ENCODE assay signal across 26 cellular contexts in the genomic region with DNA sequence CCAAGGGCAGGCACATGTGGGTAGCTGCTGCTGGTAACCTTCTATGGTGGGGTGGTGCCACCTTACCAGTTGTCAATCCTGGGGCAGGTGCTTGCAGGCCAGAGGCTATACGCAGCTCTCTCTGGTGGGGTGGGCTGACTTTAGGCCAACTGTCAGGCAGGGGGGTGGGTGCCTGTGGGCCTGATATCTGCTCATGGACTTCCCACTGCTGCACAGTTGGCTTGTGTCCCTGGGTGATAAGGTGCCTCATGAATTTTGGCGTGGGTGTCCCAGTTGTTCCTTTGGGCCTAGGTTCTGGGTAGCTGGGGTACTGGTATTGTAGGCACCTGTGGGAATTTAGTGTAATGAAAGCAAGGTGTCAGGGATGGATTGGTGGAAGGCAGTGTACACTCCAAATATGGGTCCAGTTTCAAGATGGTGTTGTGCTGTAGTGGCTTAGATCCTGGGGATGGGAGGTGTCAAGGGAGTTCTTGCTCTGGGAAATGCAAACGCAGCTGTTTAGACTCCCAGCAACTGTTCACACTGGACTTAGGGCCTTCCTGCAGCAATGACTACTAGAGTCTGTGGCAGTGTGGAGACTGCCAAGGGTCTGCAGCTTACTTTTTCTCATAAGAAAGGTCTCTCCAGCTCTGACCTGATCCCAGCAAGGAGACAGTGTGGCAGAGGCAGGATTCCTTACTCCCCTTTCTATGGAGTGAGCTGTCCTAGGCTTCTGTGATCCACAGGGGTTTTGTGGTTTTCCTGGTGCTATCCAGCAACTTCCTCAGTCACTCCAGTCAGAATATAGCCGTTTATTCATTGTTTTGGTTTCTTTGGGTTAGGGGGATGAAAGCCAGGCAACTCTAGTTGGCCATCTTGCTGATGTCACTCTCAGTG.
DNase-seq lines count a peak whose midpoint lies in the region; ATAC-seq and TF ChIP-seq lines count a peak whose summit lies in the region.
"Had no signal": no experiment of that assay in that cellular context is flagged by ENCODE, and none has a peak within 500 bp of the region (broad histone marks: within the 10 kb centered on the region; RNA-seq: fewer than 3 reads in every experiment).

No MANE protein-coding gene starts in this region.

- H3K27me3 Mint-ChIP-seq in activated T-helper 17 cell treated with anti-CD3 and anti-CD28 coated beads, Interleukin-2, amount 50 U/mL, for 72 hours = peaks cover 10% of the 10 kb centered on the region
- H3K27me3 Mint-ChIP-seq in activated T-helper 2 cell treated with anti-CD3 and anti-CD28 coated beads, Interferon-gamma antibody, Interleukin-2, Interleukin-4, amounts not matched to agents 10 μg/mL and 5 μg/mL and 100 μg/mL, durations not matched to agents 14 hours and 24 hours and 36 hours (ENCODE audit: low read depth) = peaks cover 11% of the 10 kb centered on the region

- H3K4me3 ChIP-seq in AG10803 (ENCODE audit: low read length) = no peak overlapping the region
- H3K4me3 ChIP-seq: GM23338, lower lobe of right lung, Peyer's patch, right atrium auricular region, SK-N-MC, thyroid gland had no signal

- intact Hi-C loops in activated T-helper 2 cell treated with anti-CD3 and anti-CD28 coated beads, Interferon-gamma antibody, Interleukin-2, Interleukin-4, amounts not matched to agents 10 μg/mL and 5 μg/mL and 100 μg/mL, durations not matched to agents 14 hours and 24 hours and 36 hours (cut with micrococcal nuclease) = no loop called here

- DNase-seq in AG10803 (ENCODE audit: low read depth) (peak; percentile 31), HUDEP-2 (lab: John Stamatoyannopoulos, UW; ENCODE audit: unreplicated experiment in 76 of 76) (peak in 75 of 76 experiments; percentile 69 to 99 (median 94)), fibroblast of peridontal ligament (ENCODE audit: extremely low read depth) (peak; percentile 21), foreskin keratinocyte (no peak), NCI-H187 (lab: John Stamatoyannopoulos, UW) (no peak)
- no peak for DNase-seq in activated T-helper 2 cell treated with anti-CD3 and anti-CD28 coated beads, Interferon-gamma antibody, Interleukin-2, Interleukin-4, amounts not matched to agents 10 μg/mL and 5 μg/mL and 100 μg/mL, durations not matched to agents 14 hours and 24 hours and 36 hours (ENCODE audit: low spot score)
- DNase-seq: activated CD4-positive, alpha-beta T cell treated with anti-CD3 and anti-CD28 coated beads for 1 hour; activated CD8-positive, alpha-beta memory T cell treated with anti-CD3 and anti-CD28 coated beads, Interleukin-2, amount 10 ng/mL, durations not matched to agents 7 days and 5 days; central memory CD4-positive, alpha-beta T cell; DND-41; effector CD8-positive, alpha-beta T cell; head of caudate nucleus; immature natural killer cell; lower lobe of right lung; NCI-H146; NCI-H82; nucleus accumbens; Peyer's patch; stimulated activated naive B cell treated with anti-CD40 and anti-IgM and Interleukin-4, amounts not matched to agents 10 μg/mL and 1 μg/mL and 100 μg/mL, for 72 hours; T-helper 9 cell; thyroid gland had no signal

- TF ChIP-seq CTCF in AG10803 (conservative IDR thresholded peaks at IDR 0.05; ENCODE audit: low read length) = no peak
- no peak for TF ChIP-seq CTCF in foreskin keratinocyte (conservative IDR thresholded peaks at IDR 0.05)

- no peak for ATAC-seq in activated T-helper 17 cell treated with anti-CD3 and anti-CD28 coated beads, Interleukin-2, amount 50 U/mL, for 72 hours (replicated peaks)
- no peak for ATAC-seq in foreskin keratinocyte
- ATAC-seq in HG02571 (IDR thresholded peaks at IDR 0.05; ENCODE audit: unreplicated experiment) = no peak
- ATAC-seq: activated CD8-positive, alpha-beta memory T cell treated with anti-CD3 and anti-CD28 coated beads, Interleukin-2, amount 10 ng/mL, durations not matched to agents 7 days and 5 days; GM23338; lower lobe of right lung; stimulated activated naive B cell treated with anti-CD40 and anti-IgM and Interleukin-4, amounts not matched to agents 10 μg/mL and 1 μg/mL and 100 μg/mL, for 72 hours had no signal

- no peak overlapping the region for H3K27ac ChIP-seq in foreskin keratinocyte
- H3K27ac ChIP-seq: lower lobe of right lung, Peyer's patch, right atrium auricular region, SK-N-MC, thyroid gland had no signal

- no peak overlapping the region for H3K4me3 Mint-ChIP-seq in activated T-helper 17 cell treated with anti-CD3 and anti-CD28 coated beads, Interleukin-2, amount 50 U/mL, for 72 hours
- no peak overlapping the region for H3K4me3 Mint-ChIP-seq in activated T-helper 2 cell treated with anti-CD3 and anti-CD28 coated beads, Interferon-gamma antibody, Interleukin-2, Interleukin-4, amounts not matched to agents 10 μg/mL and 5 μg/mL and 100 μg/mL, durations not matched to agents 14 hours and 24 hours and 36 hours (ENCODE audit: low read depth)
- H3K4me3 Mint-ChIP-seq: activated CD8-positive, alpha-beta memory T cell treated with anti-CD3 and anti-CD28 coated beads, Interleukin-2, amount 10 ng/mL, durations not matched to agents 7 days and 5 days; GM23338; immature natural killer cell; stimulated activated naive B cell treated with anti-CD40 and anti-IgM and Interleukin-4, amounts not matched to agents 10 μg/mL and 1 μg/mL and 100 μg/mL, for 72 hours had no signal

- H3K27ac Mint-ChIP-seq in activated T-helper 17 cell treated with anti-CD3 and anti-CD28 coated beads, Interleukin-2, amount 50 U/mL, for 72 hours = peak overlapping the region; percentile 16
- H3K27ac Mint-ChIP-seq in activated T-helper 2 cell treated with anti-CD3 and anti-CD28 coated beads, Interferon-gamma antibody, Interleukin-2, Interleukin-4, amounts not matched to agents 10 μg/mL and 5 μg/mL and 100 μg/mL, durations not matched to agents 14 hours and 24 hours and 36 hours = no peak overlapping the region
- H3K27ac Mint-ChIP-seq: activated CD8-positive, alpha-beta memory T cell treated with anti-CD3 and anti-CD28 coated beads, Interleukin-2, amount 10 ng/mL, durations not matched to agents 7 days and 5 days; GM23338; immature natural killer cell; stimulated activated naive B cell treated with anti-CD40 and anti-IgM and Interleukin-4, amounts not matched to agents 10 μg/mL and 1 μg/mL and 100 μg/mL, for 72 hours had no signal

- no peaks in the 10 kb centered on the region for H3K27me3 ChIP-seq in foreskin keratinocyte
- H3K27me3 ChIP-seq: Peyer's patch, right atrium auricular region, thyroid gland had no signal

- H3K4me1 ChIP-seq in foreskin keratinocyte = peaks cover 8% of the 10 kb centered on the region
- H3K4me1 ChIP-seq: lower lobe of right lung, Peyer's patch, right atrium auricular region, thyroid gland had no signal

- no peaks in the 10 kb centered on the region for H3K9me3 Mint-ChIP-seq in activated T-helper 17 cell treated with anti-CD3 and anti-CD28 coated beads, Interleukin-2, amount 50 U/mL, for 72 hours
- H3K9me3 Mint-ChIP-seq in activated T-helper 2 cell treated with anti-CD3 and anti-CD28 coated beads, Interferon-gamma antibody, Interleukin-2, Interleukin-4, amounts not matched to agents 10 μg/mL and 5 μg/mL and 100 μg/mL, durations not matched to agents 14 hours and 24 hours and 36 hours = no peaks in the 10 kb centered on the region
- H3K9me3 Mint-ChIP-seq: GM23338; immature natural killer cell; stimulated activated naive B cell treated with anti-CD40 and anti-IgM and Interleukin-4, amounts not matched to agents 10 μg/mL and 1 μg/mL and 100 μg/mL, for 72 hours had no signal

- no peaks in the 10 kb centered on the region for H3K36me3 Mint-ChIP-seq in activated T-helper 17 cell treated with anti-CD3 and anti-CD28 coated beads, Interleukin-2, amount 50 U/mL, for 72 hours (ENCODE audit: low read depth)
- H3K36me3 Mint-ChIP-seq in activated T-helper 2 cell treated with anti-CD3 and anti-CD28 coated beads, Interferon-gamma antibody, Interleukin-2, Interleukin-4, amounts not matched to agents 10 μg/mL and 5 μg/mL and 100 μg/mL, durations not matched to agents 14 hours and 24 hours and 36 hours (ENCODE audit: low read depth) = no peaks in the 10 kb centered on the region
- H3K36me3 Mint-ChIP-seq: immature natural killer cell; stimulated activated naive B cell treated with anti-CD40 and anti-IgM and Interleukin-4, amounts not matched to agents 10 μg/mL and 1 μg/mL and 100 μg/mL, for 72 hours had no signal

- H3K4me1 Mint-ChIP-seq in activated T-helper 17 cell treated with anti-CD3 and anti-CD28 coated beads, Interleukin-2, amount 50 U/mL, for 72 hours = peaks cover 10% of the 10 kb centered on the region
- peaks cover 2% of the 10 kb centered on the region for H3K4me1 Mint-ChIP-seq in activated T-helper 2 cell treated with anti-CD3 and anti-CD28 coated beads, Interferon-gamma antibody, Interleukin-2, Interleukin-4, amounts not matched to agents 10 μg/mL and 5 μg/mL and 100 μg/mL, durations not matched to agents 14 hours and 24 hours and 36 hours (ENCODE audit: low read depth)
- H3K4me1 Mint-ChIP-seq: activated CD8-positive, alpha-beta memory T cell treated with anti-CD3 and anti-CD28 coated beads, Interleukin-2, amount 10 ng/mL, durations not matched to agents 7 days and 5 days; immature natural killer cell had no signal

Comparison
In these comparisons a context has a peak if more than half of its experiments do, and no peak if none do; other contexts are left out.
1. DNase-seq: peak in AG10803 (single experiment), HUDEP-2 (75 of 76) and fibroblast of peridontal ligament (single experiment); none in foreskin keratinocyte (0 of 2), activated T-helper 2 cell treated with anti-CD3 and anti-CD28 coated beads, Interferon-gamma antibody, Interleukin-2, Interleukin-4, amounts not matched to agents 10 μg/mL and 5 μg/mL and 100 μg/mL, durations not matched to agents 14 hours and 24 hours and 36 hours (single experiment) and NCI-H187 (0 of 2).